In the genomic region with DNA sequence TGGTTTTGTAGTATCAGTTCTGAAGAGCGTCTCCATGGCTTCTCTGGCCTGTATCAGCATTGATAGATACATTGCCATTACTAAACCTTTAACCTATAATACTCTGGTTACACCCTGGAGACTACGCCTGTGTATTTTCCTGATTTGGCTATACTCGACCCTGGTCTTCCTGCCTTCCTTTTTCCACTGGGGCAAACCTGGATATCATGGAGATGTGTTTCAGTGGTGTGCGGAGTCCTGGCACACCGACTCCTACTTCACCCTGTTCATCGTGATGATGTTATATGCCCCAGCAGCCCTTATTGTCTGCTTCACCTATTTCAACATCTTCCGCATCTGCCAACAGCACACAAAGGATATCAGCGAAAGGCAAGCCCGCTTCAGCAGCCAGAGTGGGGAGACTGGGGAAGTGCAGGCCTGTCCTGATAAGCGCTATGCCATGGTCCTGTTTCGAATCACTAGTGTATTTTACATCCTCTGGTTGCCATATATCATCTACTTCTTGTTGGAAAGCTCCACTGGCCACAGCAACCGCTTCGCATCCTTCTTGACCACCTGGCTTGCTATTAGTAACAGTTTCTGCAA, we compare ENCODE assay signal across 23 cellular contexts. TPM values are rescaled to one million over a fixed set of nuclear protein-coding genes. Genes with fewer than 3 reads are reported as not detected.
DNase-seq lines count a peak whose midpoint lies in the region; ATAC-seq and TF ChIP-seq lines count a peak whose summit lies in the region.
"Had no signal": no experiment of that assay in that cellular context is flagged by ENCODE, and none has a peak within 500 bp of the region (broad histone marks: within the 10 kb centered on the region; RNA-seq: fewer than 3 reads in every experiment).

No MANE protein-coding gene starts in this region.

- H3K27ac Mint-ChIP-seq in glutamatergic neuron (ENCODE audit: unreplicated experiment): peak overlapping the region; percentile 87
- H3K27ac Mint-ChIP-seq: activated naive CD8-positive, alpha-beta T cell treated with anti-CD3 and anti-CD28 coated beads, Interleukin-2, amount 10 ng/mL, durations not matched to agents 7 days and 5 days; effector memory CD8-positive, alpha-beta T cell had no signal

- peaks cover 58% of the 10 kb centered on the region for H3K4me1 Mint-ChIP-seq in glutamatergic neuron (ENCODE audit: low read depth, unreplicated experiment)
- H3K4me1 Mint-ChIP-seq: activated naive CD8-positive, alpha-beta T cell treated with anti-CD3 and anti-CD28 coated beads, Interleukin-2, amount 10 ng/mL, durations not matched to agents 7 days and 5 days had no signal

- H3K27ac ChIP-seq in heart right ventricle (peak overlapping the region in 5 of 10 donors; percentile 21 to 41 (median 34)), psoas muscle (peak overlapping the region; percentile 64), aorta (ENCODE audit: low read depth in 1 of 2, low read length in 2 of 2) (peak overlapping the region; percentile 66 to 73)
- no peak overlapping the region for H3K27ac ChIP-seq in effector memory CD4-positive, alpha-beta T cell (ENCODE audit: insufficient read depth, low read length, poor library complexity, severe bottlenecking)
- H3K27ac ChIP-seq: A549, BLaER1, pancreas, testis had no signal

- H3K36me3 ChIP-seq in heart right ventricle (peaks cover 0 to 25% (median 0%) of the 10 kb centered on the region in 9 donors), psoas muscle (ENCODE audit: insufficient read depth in 1 of 2, low read depth in 1 of 2) (no peaks in the 10 kb centered on the region), aorta (ENCODE audit: control insufficient read depth in 1 of 2, insufficient read depth in 2 of 2, low read length in 1 of 2) (no peaks in the 10 kb centered on the region)
- no peaks in the 10 kb centered on the region for H3K36me3 ChIP-seq in effector memory CD4-positive, alpha-beta T cell (ENCODE audit: control insufficient read depth, insufficient read depth, low read length)

- H3K9me3 Mint-ChIP-seq in glutamatergic neuron (ENCODE audit: unreplicated experiment): no peaks in the 10 kb centered on the region
- H3K9me3 Mint-ChIP-seq: activated naive CD8-positive, alpha-beta T cell treated with anti-CD3 and anti-CD28 coated beads, Interleukin-2, amount 10 ng/mL, durations not matched to agents 7 days and 5 days; effector memory CD8-positive, alpha-beta T cell had no signal

- H3K27me3 ChIP-seq in heart right ventricle (no peaks in the 10 kb centered on the region), psoas muscle (ENCODE audit: insufficient read depth in 3 of 3, low read length in 2 of 3) (no peaks in the 10 kb centered on the region), aorta (ENCODE audit: control insufficient read depth in 1 of 2, insufficient read depth in 2 of 2, low read length in 1 of 2) (no peaks in the 10 kb centered on the region)
- H3K27me3 ChIP-seq in effector memory CD4-positive, alpha-beta T cell (replicated peaks; ENCODE audit: control insufficient read depth, insufficient read depth, low read length, poor library complexity, severe bottlenecking): no peaks in the 10 kb centered on the region
- H3K27me3 ChIP-seq: BLaER1, pancreas, testis had no signal

- WGBS in heart right ventricle, 2 donors: 80% methylated on average over 13 of the region's 13 CpGs
- 84 to 86% (median 85%) methylated on average over 13 of the region's 13 CpGs for WGBS in psoas muscle, 3 donors
- WGBS in aorta, 2 donors: 18 to 31% methylated on average over 13 of the region's 13 CpGs

- peaks cover 0 to 55% (median 25%) of the 10 kb centered on the region in 9 donors for H3K4me1 ChIP-seq in heart right ventricle
- peaks cover 29% of the 10 kb centered on the region for H3K4me1 ChIP-seq in psoas muscle
- peaks cover 0 to 8% of the 10 kb centered on the region in 2 donors for H3K4me1 ChIP-seq in aorta (ENCODE audit: control insufficient read depth in 1 of 2, insufficient read depth in 2 of 2, low read length in 2 of 2)
- H3K4me1 ChIP-seq in effector memory CD4-positive, alpha-beta T cell (ENCODE audit: control insufficient read depth, insufficient read depth, low read length, poor library complexity, severe bottlenecking): no peaks in the 10 kb centered on the region
- H3K4me1 ChIP-seq: A549, pancreas, testis had no signal

- peak overlapping the region in 7 of 10 donors; percentile 14 to 46 (median 43) for H3K4me3 ChIP-seq in heart right ventricle
- H3K4me3 ChIP-seq in psoas muscle: peak overlapping the region; percentile 34
- peak overlapping the region; percentile 53 to 63 for H3K4me3 ChIP-seq in aorta (ENCODE audit: low read length in 2 of 2)
- H3K4me3 ChIP-seq in effector memory CD4-positive, alpha-beta T cell (ENCODE audit: insufficient read depth, low read depth, low read length, poor library complexity, severe bottlenecking): no peak overlapping the region
- H3K4me3 ChIP-seq: A549, BLaER1, GM12878, pancreas, smooth muscle cell, testis had no signal

- peak in 4 of 8 donors; percentile 27 to 55 (median 48) for ATAC-seq in heart right ventricle
- no peak for ATAC-seq in psoas muscle
- peak; percentile 47 for ATAC-seq in aorta (ENCODE audit: low FRiP score)
- no peak for ATAC-seq in HG02885 (IDR thresholded peaks at IDR 0.05; ENCODE audit: poor library complexity, unreplicated experiment)
- ATAC-seq: A549; effector memory CD8-positive, alpha-beta T cell; GM12878; pancreas had no signal

- TF ChIP-seq CTCF in heart right ventricle (IDR thresholded peaks at IDR 0.05): no peak
- no peak for TF ChIP-seq CTCF in glutamatergic neuron (IDR thresholded peaks at IDR 0.05; ENCODE audit: partially characterized antibody, unreplicated experiment)
- no peak for TF ChIP-seq CTCF in psoas muscle (IDR thresholded peaks at IDR 0.05)

- H3K9me3 ChIP-seq in heart right ventricle (no peaks in the 10 kb centered on the region), psoas muscle (no peaks in the 10 kb centered on the region), aorta (ENCODE audit: control insufficient read depth, low read length) (no peaks in the 10 kb centered on the region)
- H3K9me3 ChIP-seq in effector memory CD4-positive, alpha-beta T cell (ENCODE audit: control insufficient read depth, low read length): no peaks in the 10 kb centered on the region
- H3K9me3 ChIP-seq: A549, BLaER1, pancreas, testis had no signal

- H3K27me3 Mint-ChIP-seq in glutamatergic neuron (ENCODE audit: unreplicated experiment): peaks cover 3% of the 10 kb centered on the region
- H3K27me3 Mint-ChIP-seq: activated naive CD8-positive, alpha-beta T cell treated with anti-CD3 and anti-CD28 coated beads, Interleukin-2, amount 10 ng/mL, durations not matched to agents 7 days and 5 days; effector memory CD8-positive, alpha-beta T cell had no signal

- no peak for DNase-seq in heart right ventricle
- no peak for DNase-seq in cardiac septum (ENCODE audit: low spot score)
- DNase-seq in glutamatergic neuron: no peak
- DNase-seq in psoas muscle: no peak
- DNase-seq in aorta: no peak
- no peak for DNase-seq in germinal center (ENCODE audit: low spot score)
- no peak for DNase-seq in effector memory CD4-positive, alpha-beta T cell
- DNase-seq: activated CD4-positive, CD25-positive, alpha-beta regulatory T cell; activated CD8-positive, alpha-beta memory T cell treated with anti-CD3 and anti-CD28 coated beads for 24 hours; activated naive CD8-positive, alpha-beta T cell treated with anti-CD3 and anti-CD28 coated beads, Interleukin-2, amount 10 ng/mL, durations not matched to agents 7 days and 5 days; effector memory CD8-positive, alpha-beta T cell; NCI-H1048; NCI-H2107; pancreas; stimulated activated CD4-positive, alpha-beta T cell treated with anti-CD3 and anti-CD28 coated beads, Interleukin-4, amount 100 ng/mL, for 24 hours; T-helper 1 cell; testis had no signal

- no peaks in the 10 kb centered on the region for H3K36me3 Mint-ChIP-seq in glutamatergic neuron (ENCODE audit: unreplicated experiment)

- peak overlapping the region; percentile 53 for H3K4me3 Mint-ChIP-seq in glutamatergic neuron (ENCODE audit: unreplicated experiment)
- H3K4me3 Mint-ChIP-seq: activated naive CD8-positive, alpha-beta T cell treated with anti-CD3 and anti-CD28 coated beads, Interleukin-2, amount 10 ng/mL, durations not matched to agents 7 days and 5 days; effector memory CD8-positive, alpha-beta T cell had no signal

- intact Hi-C loops in heart right ventricle (cut with DNase I): loop anchor here in 1 of 10 donors (5.0 kb wide), 1 partner anchor 37 kb away; no protein-coding TSS in a partner anchor
- intact Hi-C loops in cardiac septum (cut with DNase I): no loop called here
- intact Hi-C loops in psoas muscle (cut with DNase I): no loop called here
- intact Hi-C loops in aorta (cut with DNase I): loop anchor here (5.0 kb wide), 1 partner anchor 37 kb away; no protein-coding TSS in a partner anchor

RNA-seq across cellular contexts. Expression of a gene that starts 1.5 kb away (rescaled TPM):
- total RNA-seq in heart right ventricle (under 1 TPM in 7 of 10 donors, not detected in 3; 0.32 to 0.95 (median 0.65) TPM), cardiac septum (1.0 TPM), glutamatergic neuron (ENCODE audit: unreplicated experiment) (3.8 TPM), psoas muscle (under 1 TPM in 1 of 4 donors, not detected in 3; 0.64 TPM), aorta (10 to 100 TPM in 1 of 2 donors, 1 to 10 TPM in 1; 8.8 to 13.9 TPM)
- polyA plus RNA-seq in heart right ventricle (under 1 TPM in 1 of 2 donors, not detected in 1; 0.25 TPM), psoas muscle (under 1 TPM in 2 of 3 donors, not detected in 1; 0.05 to 0.12 TPM), aorta (1 to 10 TPM in 1 of 2 donors, under 1 TPM in 1; 0.50 to 3.8 TPM)
- total RNA-seq: G401 had no signal
- polyA plus RNA-seq: smooth muscle cell had no signal

Comparison
In these comparisons a context has a peak if more than half of its experiments do, and no peak if none do; other contexts are left out.
1. intact Hi-C loops: an anchor here in aorta (5.0 kb wide); none called in cardiac septum and psoas muscle.